26 cellular contexts compared by ENCODE assay signal in the genomic region with DNA sequence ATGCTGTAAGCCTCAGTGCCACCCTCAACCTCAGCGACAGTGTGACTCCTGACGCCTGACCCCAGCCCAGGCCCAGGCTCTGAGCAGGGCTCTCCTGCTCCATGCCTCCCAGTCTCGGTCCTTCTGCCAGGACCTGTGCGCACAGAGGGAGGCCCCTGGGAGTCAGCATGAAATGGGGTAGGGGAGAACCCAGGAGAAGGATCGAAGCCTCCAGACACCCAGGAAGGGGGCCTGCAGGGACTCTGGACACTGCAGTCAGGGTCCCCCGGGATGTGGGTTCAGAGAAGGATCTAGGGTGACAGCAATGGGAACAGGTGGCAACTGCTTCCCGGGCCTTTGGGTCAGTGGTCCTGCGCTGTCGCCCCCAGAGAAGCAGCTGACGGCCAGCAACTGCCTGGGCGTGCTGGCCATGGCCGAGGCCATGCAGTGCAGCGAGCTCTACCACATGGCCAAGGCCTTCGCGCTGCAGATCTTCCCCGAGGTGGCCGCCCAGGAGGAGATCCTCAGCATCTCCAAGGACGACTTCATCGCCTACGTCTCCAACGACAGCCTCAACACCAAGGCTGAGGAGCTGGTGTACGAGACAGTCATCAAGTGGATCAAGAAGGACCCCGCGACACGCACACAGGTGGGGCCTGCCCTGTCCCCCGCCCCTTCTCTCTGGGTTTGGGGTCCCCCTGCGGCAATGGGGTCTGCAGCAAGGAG.
DNase-seq lines count a peak whose midpoint lies in the region; ATAC-seq, FAIRE-seq and TF ChIP-seq lines count a peak whose summit lies in the region.
"Had no signal": no experiment of that assay in that cellular context is flagged by ENCODE, and none has a peak within 500 bp of the region (broad histone marks: within the 10 kb centered on the region; RNA-seq: fewer than 3 reads in every experiment).

No MANE protein-coding gene starts in this region.

- H3K4me2 ChIP-seq in H1 (ENCODE audit: insufficient read depth in 1 of 2, low read depth in 2 of 2, low read length in 2 of 2) = no peak overlapping the region
- H3K4me2 ChIP-seq: A549; BLaER1 treated with 17β-estradiol and CSF1 and Interleukin-3, amounts not matched to agents 10 nM and 100 nM; PC-9 had no signal

- H2BK15ac ChIP-seq in H1 (ENCODE audit: low read length) = no peak overlapping the region

- no peaks in the 10 kb centered on the region for H3K27me3 Mint-ChIP-seq in stimulated activated naive CD8-positive, alpha-beta T cell treated with anti-CD3 and anti-CD28 coated beads, Interleukin-15, amount 100 ng/mL, for 72 hours
- H3K27me3 Mint-ChIP-seq: CD4-positive, alpha-beta T cell had no signal

- H3K23me2 ChIP-seq in H1 (ENCODE audit: low read depth, low read length) = no peaks in the 10 kb centered on the region

- H3K27me3 ChIP-seq in right cardiac atrium (ENCODE audit: control insufficient read depth, insufficient read depth) = no peaks in the 10 kb centered on the region
- no peaks in the 10 kb centered on the region for H3K27me3 ChIP-seq in RWPE2 (ENCODE audit: insufficient read depth, poor library complexity, severe bottlenecking)
- H3K27me3 ChIP-seq in H1 (replicated peaks in 1 of 4; ENCODE audit: control insufficient read depth in 3 of 4, extremely low read depth in 1 of 4, insufficient read depth in 3 of 4, low read length in 3 of 4) = no peaks in the 10 kb centered on the region
- no peaks in the 10 kb centered on the region for H3K27me3 ChIP-seq in prostate gland (replicated peaks; ENCODE audit: insufficient read depth)
- H3K27me3 ChIP-seq: BLaER1 treated with 17β-estradiol and CSF1 and Interleukin-3, amounts not matched to agents 10 nM and 100 nM; MG63 had no signal

- H3K14ac ChIP-seq in H1 (ENCODE audit: insufficient read length) = no peak overlapping the region

- H3K36me3 ChIP-seq in RWPE2 (ENCODE audit: low read depth) (no peaks in the 10 kb centered on the region), H1 (ENCODE audit: control insufficient read depth in 2 of 4, insufficient read depth in 4 of 4, low read length in 3 of 4) (no peaks in the 10 kb centered on the region), prostate gland (peaks cover 0 to 15% of the 10 kb centered on the region in 2 donors)
- H3K36me3 ChIP-seq: BLaER1 treated with 17β-estradiol and CSF1 and Interleukin-3, amounts not matched to agents 10 nM and 100 nM had no signal

- no peaks in the 10 kb centered on the region for H3K4me1 ChIP-seq in right cardiac atrium (ENCODE audit: control insufficient read depth, insufficient read depth, low read length)
- no peaks in the 10 kb centered on the region for H3K4me1 ChIP-seq in RWPE2 (ENCODE audit: insufficient read depth, poor library complexity, severe bottlenecking)
- peaks cover 0 to 8% (median 7%) of the 10 kb centered on the region in 4 experiments; a peak in 5 of 7 replicates for H3K4me1 ChIP-seq in H1 (replicated peaks in 1 of 4; ENCODE audit: control insufficient read depth in 3 of 4, insufficient read depth in 4 of 4, low read length in 3 of 4)
- no peaks in the 10 kb centered on the region for H3K4me1 ChIP-seq in prostate gland (replicated peaks)
- H3K4me1 ChIP-seq: A549 had no signal

- no peak overlapping the region for H3K56ac ChIP-seq in H1 (replicated peaks; ENCODE audit: insufficient read length, low read depth, low read length)

- no peaks in the 10 kb centered on the region; the same call in 1 of the 2 replicates for H3K79me1 ChIP-seq in H1 (ENCODE audit: low read depth, low read length)

- no peak for TF ChIP-seq CTCF in RWPE2 (IDR thresholded peaks at IDR 0.05; ENCODE audit: poor library complexity, severe bottlenecking)
- no peak for TF ChIP-seq CTCF in H1 (IDR thresholded peaks at IDR 0.05; ENCODE audit: control extremely low read depth in 1 of 3, insufficient read depth in 1 of 3, low read depth in 1 of 3, low read length in 3 of 3)
- TF ChIP-seq CTCF in prostate gland (IDR thresholded peaks at IDR 0.05) = no peak

- H3K27ac ChIP-seq in right cardiac atrium (ENCODE audit: low read length) (no peak overlapping the region), RWPE2 (ENCODE audit: poor library complexity, severe bottlenecking) (no peak overlapping the region), H1 (ENCODE audit: low read depth, low read length) (no peak overlapping the region), prostate gland (no peak overlapping the region)
- H3K27ac ChIP-seq: A549; BLaER1 treated with 17β-estradiol and CSF1 and Interleukin-3, amounts not matched to agents 10 nM and 100 nM; PC-9 had no signal

- TF ChIP-seq RAD21 in H1 (IDR thresholded peaks at IDR 0.05 in 1 of 2, conservative IDR thresholded peaks at IDR 0.05 in 1 of 2; ENCODE audit: low read depth in 2 of 2, low read length in 2 of 2) = no peak

- no peak overlapping the region for H2BK120ac ChIP-seq in H1 (replicated peaks; ENCODE audit: low read depth, low read length)

- H3K9ac ChIP-seq in H1 (replicated peaks in 1 of 4; ENCODE audit: extremely low read depth in 1 of 4, low read depth in 3 of 4, low read length in 3 of 4) = no peak overlapping the region
- H3K9ac ChIP-seq: BLaER1 treated with 17β-estradiol and CSF1 and Interleukin-3, amounts not matched to agents 10 nM and 100 nM had no signal

- intact Hi-C loops in Right ventricle myocardium superior (cut with DNase I) (no loop called here), right cardiac atrium (cut with DNase I) (no loop called here), prostate gland (cut with DNase I) (no loop called here)

- ATAC-seq in Right ventricle myocardium superior (ENCODE audit: poor library complexity) = no peak
- no peak for ATAC-seq in right cardiac atrium
- no peak for ATAC-seq in RWPE2 (ENCODE audit: low read depth)
- ATAC-seq in stimulated activated naive CD8-positive, alpha-beta T cell treated with anti-CD3 and anti-CD28 coated beads, Interleukin-15, amount 100 ng/mL, for 72 hours = no peak
- ATAC-seq in HG03139 (IDR thresholded peaks at IDR 0.05; ENCODE audit: unreplicated experiment) = no peak
- ATAC-seq: A549 had no signal

- H3K9me3 Mint-ChIP-seq in stimulated activated naive CD8-positive, alpha-beta T cell treated with anti-CD3 and anti-CD28 coated beads, Interleukin-15, amount 100 ng/mL, for 72 hours = no peaks in the 10 kb centered on the region
- H3K9me3 Mint-ChIP-seq: CD4-positive, alpha-beta T cell had no signal

- TF ChIP-seq EP300 in H1 (IDR thresholded peaks at IDR 0.05; ENCODE audit: borderline replicate concordance in 1 of 2, low read depth in 2 of 2, low read length in 2 of 2) = no peak

- no peak overlapping the region for H2BK5ac ChIP-seq in H1 (ENCODE audit: low read depth, low read length)

- H3K18ac ChIP-seq in H1 (ENCODE audit: extremely low read depth, low read length) = no peak overlapping the region

- no peak for FAIRE-seq in H1 (lab: Jason Lieb, UNC)
- FAIRE-seq: A549, GM18507 had no signal

- H3K79me2 ChIP-seq in H1 (ENCODE audit: control insufficient read depth in 1 of 2, insufficient read depth in 2 of 2, low read length in 2 of 2) = no peaks in the 10 kb centered on the region

- no peaks in the 10 kb centered on the region for H4K20me1 ChIP-seq in H1 (replicated peaks in 1 of 2; ENCODE audit: control insufficient read depth in 1 of 2, insufficient read depth in 2 of 2, low read length in 2 of 2)

- no peak overlapping the region for H3K23ac ChIP-seq in H1 (ENCODE audit: insufficient read length)

- H3K9me3 ChIP-seq in right cardiac atrium (ENCODE audit: control insufficient read depth, low read length) = no peaks in the 10 kb centered on the region
- H3K9me3 ChIP-seq in RWPE2 (ENCODE audit: severe bottlenecking) = no peaks in the 10 kb centered on the region
- no peaks in the 10 kb centered on the region for H3K9me3 ChIP-seq in H1 (ENCODE audit: insufficient read depth in 2 of 2, low read depth in 1 of 2, low read length in 1 of 2)
- no peaks in the 10 kb centered on the region for H3K9me3 ChIP-seq in prostate gland
- H3K9me3 ChIP-seq: A549; BLaER1 treated with 17β-estradiol and CSF1 and Interleukin-3, amounts not matched to agents 10 nM and 100 nM; MG63 had no signal

- CTCF ChIA-PET in H1 (lab: Charles Lee; ENCODE audit: partially characterized antibody) = interaction anchor here (0.9 kb wide), 1 partner anchor 10 kb away, joined by 3 read pairs; no protein-coding TSS in a partner anchor

- no peak overlapping the region for H3K4me3 Mint-ChIP-seq in stimulated activated naive CD8-positive, alpha-beta T cell treated with anti-CD3 and anti-CD28 coated beads, Interleukin-15, amount 100 ng/mL, for 72 hours
- H3K4me3 Mint-ChIP-seq: CD4-positive, alpha-beta T cell had no signal

- H3K4ac ChIP-seq in H1 (replicated peaks; ENCODE audit: insufficient read length, low read depth, low read length) = no peak overlapping the region

- POLR2A ChIA-PET in H1 (lab: Charles Lee; ENCODE audit: partially characterized antibody) = interaction anchor here (0.6 kb wide), 1 partner anchor 189 kb away, joined by 3 read pairs; no protein-coding TSS in a partner anchor

- DNase-seq in Right ventricle myocardium superior (peak; percentile 36), right cardiac atrium (no peak), RWPE2 (ENCODE audit: low spot score) (peak; percentile 45), H1 (ENCODE audit: low read depth in 1 of 2, low spot score in 2 of 2) (no peak), prostate gland (ENCODE audit: low spot score) (peak; percentile 3)
- DNase-seq in stimulated activated naive CD8-positive, alpha-beta T cell treated with anti-CD3 and anti-CD28 coated beads, Interleukin-15, amount 100 ng/mL, for 72 hours = no peak
- no peak for DNase-seq in activated CD4-positive, alpha-beta T cell treated with anti-CD3 and anti-CD28 coated beads for 4 hours
- DNase-seq: AML-193; CD4-positive, alpha-beta T cell; DMS53; H7; KBM-7; MG63; NCI-H1105 treated with DMSO at 0.1 percent for 48 hours; NCI-H146; NCI-H1930; NCI-H2107; NCI-H446 treated with DMSO at 0.1 percent for 48 hours; NCI-H526; NCI-H82; PC-9; SHP77 had no signal

- H4K5ac ChIP-seq in H1 (ENCODE audit: insufficient read length, low read depth, low read length) = no peak overlapping the region

- H4K91ac ChIP-seq in H1 (replicated peaks; ENCODE audit: insufficient read length, low read length) = no peak overlapping the region

- no peak for TF ChIP-seq POLR2A in H1 (IDR thresholded peaks at IDR 0.05; ENCODE audit: control extremely low read depth in 1 of 2, low read depth in 2 of 2, low read length in 2 of 2)
- TF ChIP-seq POLR2A in prostate gland (IDR thresholded peaks at IDR 0.05) = no peak

- H2AK5ac ChIP-seq in H1 (ENCODE audit: low read depth, low read length) = no peak overlapping the region

- H4K8ac ChIP-seq in H1 (ENCODE audit: extremely low read depth, insufficient read depth, low read length) = peak overlapping the region; percentile 31; the same call in 1 of the 2 replicates

- no peak overlapping the region for H2AFZ ChIP-seq in H1 (ENCODE audit: low read length)
- H2AFZ ChIP-seq: PC-9 had no signal

- H2BK12ac ChIP-seq in H1 (ENCODE audit: low read depth, low read length) = no peak overlapping the region

- H3K27ac Mint-ChIP-seq in stimulated activated naive CD8-positive, alpha-beta T cell treated with anti-CD3 and anti-CD28 coated beads, Interleukin-15, amount 100 ng/mL, for 72 hours = no peak overlapping the region
- H3K27ac Mint-ChIP-seq: CD4-positive, alpha-beta T cell had no signal

- no peak overlapping the region for H2BK20ac ChIP-seq in H1 (ENCODE audit: low read length)

- H3K4me1 Mint-ChIP-seq in stimulated activated naive CD8-positive, alpha-beta T cell treated with anti-CD3 and anti-CD28 coated beads, Interleukin-15, amount 100 ng/mL, for 72 hours = no peaks in the 10 kb centered on the region

- no peak overlapping the region for H3K4me3 ChIP-seq in right cardiac atrium (ENCODE audit: low read length)
- no peak overlapping the region for H3K4me3 ChIP-seq in RWPE2 (ENCODE audit: severe bottlenecking)
- no peak overlapping the region for H3K4me3 ChIP-seq in H1 (ENCODE audit: extremely low read depth in 1 of 4, insufficient read depth in 2 of 4, low read depth in 3 of 4, low read length in 4 of 4)
- H3K4me3 ChIP-seq in prostate gland = no peak overlapping the region
- H3K4me3 ChIP-seq: A549; BLaER1 treated with 17β-estradiol and CSF1 and Interleukin-3, amounts not matched to agents 10 nM and 100 nM; MG63; PC-9 had no signal

- WGBS in right cardiac atrium = 97% methylated on average over 27 of the region's 27 CpGs
- WGBS in H1 (ENCODE audit: extremely low coverage in 1 of 2, insufficient coverage in 1 of 2, insufficient read length in 1 of 2, insufficient replicate concordance in 2 of 2, low coverage in 1 of 2, low lambda C conversion rate in 2 of 2, missing lambda C conversion rate in 1 of 2), 2 experiments = 90% methylated on average over 23 of the region's 27 CpGs; no CpG with 5 or more reads in 1 of the 2 experiments
- WGBS in prostate gland = 91% methylated on average over 27 of the region's 27 CpGs

Comparison
In these comparisons a context has a peak if more than half of its experiments do, and no peak if none do; other contexts are left out.
1. DNase-seq: peak in Right ventricle myocardium superior (single experiment), RWPE2 (single experiment) and prostate gland (single experiment); none in right cardiac atrium (0 of 3), H1 (0 of 2), stimulated activated naive CD8-positive, alpha-beta T cell treated with anti-CD3 and anti-CD28 coated beads, Interleukin-15, amount 100 ng/mL, for 72 hours (0 of 2) and activated CD4-positive, alpha-beta T cell treated with anti-CD3 and anti-CD28 coated beads for 4 hours (0 of 2).